12 cellular contexts compared by ENCODE assay signal in genomic region chr11:73415854-73416615, GRCh38. TPM values are rescaled to one million over a fixed set of nuclear protein-coding genes. Genes with fewer than 3 reads are reported as not detected.
DNase-seq lines count a peak whose midpoint lies in the region; ATAC-seq and TF ChIP-seq lines count a peak whose summit lies in the region.
"Had no signal": no experiment of that assay in that cellular context is flagged by ENCODE, and none has a peak within 500 bp of the region (broad histone marks: within the 10 kb centered on the region; RNA-seq: fewer than 3 reads in every experiment).

No MANE protein-coding gene starts in this region.

- H2AFZ ChIP-seq in neuronal stem cell (ENCODE audit: low read length): no peak overlapping the region

- H3K9ac ChIP-seq in neuronal stem cell (ENCODE audit: low read depth, low read length, poor library complexity): no peak overlapping the region

- no peak overlapping the region for H4K8ac ChIP-seq in neuronal stem cell (ENCODE audit: low read depth, low read length)

- no peak overlapping the region for H3K14ac ChIP-seq in neuronal stem cell (ENCODE audit: low read length)

- H2BK12ac ChIP-seq in neuronal stem cell (ENCODE audit: low read length): no peak overlapping the region

- H3K4me2 ChIP-seq in neuronal stem cell (ENCODE audit: insufficient read depth, low read length, poor library complexity, severe bottlenecking): no peak overlapping the region

- H2BK5ac ChIP-seq in neuronal stem cell (ENCODE audit: low read length): no peak overlapping the region

- intact Hi-C loops in heart left ventricle (cut with DNase I): loop anchor here in 1 of 10 donors (5.0 kb wide), 1 partner anchor 181 kb away; the partner anchor contains the start of gene FAM168A
- intact Hi-C loops in left ventricle myocardium superior (cut with micrococcal nuclease): no loop called here

- TF ChIP-seq EP300 in suprapubic skin (IDR thresholded peaks at IDR 0.05): no peak

- TF ChIP-seq CTCF in heart left ventricle (IDR thresholded peaks at IDR 0.05) (no peak), WERI-Rb-1 (IDR thresholded peaks at IDR 0.05; ENCODE audit: low read depth, low read length) (no peak), suprapubic skin (IDR thresholded peaks at IDR 0.05) (no peak)

- no peaks in the 10 kb centered on the region for H3K9me3 ChIP-seq in heart left ventricle
- H3K9me3 ChIP-seq in WERI-Rb-1 (ENCODE audit: severe bottlenecking): no peaks in the 10 kb centered on the region
- no peaks in the 10 kb centered on the region for H3K9me3 ChIP-seq in suprapubic skin
- no peaks in the 10 kb centered on the region for H3K9me3 ChIP-seq in neuronal stem cell (replicated peaks in 1 of 2; ENCODE audit: control insufficient read depth in 2 of 2, insufficient read depth in 1 of 2, low read depth in 1 of 2, low read length in 2 of 2)
- H3K9me3 ChIP-seq: upper lobe of right lung had no signal

- H3K4me1 ChIP-seq in heart left ventricle (peaks cover 0 to 48% (median 10%) of the 10 kb centered on the region in 12 donors), suprapubic skin (peaks cover 30% of the 10 kb centered on the region), neuronal stem cell (ENCODE audit: control insufficient read depth in 2 of 2, insufficient read depth in 1 of 2, low read depth in 1 of 2, low read length in 2 of 2) (peaks cover 10 to 11% of the 10 kb centered on the region in 2 donors)

- H3K18ac ChIP-seq in neuronal stem cell (ENCODE audit: low read length): no peak overlapping the region

- H4K91ac ChIP-seq in neuronal stem cell (ENCODE audit: low read depth, low read length, poor library complexity): no peak overlapping the region

- no peak overlapping the region for H3K4ac ChIP-seq in neuronal stem cell (ENCODE audit: low read length)

- H3K27me3 ChIP-seq in heart left ventricle: no peaks in the 10 kb centered on the region
- no peaks in the 10 kb centered on the region for H3K27me3 ChIP-seq in WERI-Rb-1 (ENCODE audit: insufficient read depth, low read depth, severe bottlenecking)
- no peaks in the 10 kb centered on the region for H3K27me3 ChIP-seq in suprapubic skin
- no peaks in the 10 kb centered on the region for H3K27me3 ChIP-seq in neuronal stem cell (ENCODE audit: control insufficient read depth in 3 of 3, insufficient read depth in 3 of 3, low read depth in 1 of 3, low read length in 3 of 3)
- H3K27me3 ChIP-seq: upper lobe of right lung had no signal

- whole genome bisulfite sequencing in heart left ventricle, 4 donors: 90 to 92% (median 92%) methylated on average over 4 of the region's 4 CpGs
- WGBS in suprapubic skin: 75% methylated on average over 4 of the region's 4 CpGs
- no CpG with 5 or more reads among the region's 4 CpGs for WGBS in neuronal stem cell (ENCODE audit: extremely low coverage in 2 of 2, insufficient read length in 2 of 2, insufficient replicate concordance in 1 of 2), 2 donors

- no peaks in the 10 kb centered on the region for H3K79me1 ChIP-seq in neuronal stem cell (ENCODE audit: low read depth, low read length)

- TF ChIP-seq POLR2A in heart left ventricle (IDR thresholded peaks at IDR 0.05) (no peak), suprapubic skin (IDR thresholded peaks at IDR 0.05) (no peak)

- no peak for DNase-seq in heart left ventricle
- no peak for DNase-seq in left ventricle myocardium superior
- peak; percentile 44 for DNase-seq in WERI-Rb-1
- peak; percentile 56 for DNase-seq in iris pigment epithelial cell (ENCODE audit: low read depth)
- no peak for DNase-seq in suprapubic skin (ENCODE audit: low spot score in 2 of 2)
- no peak for DNase-seq in neuronal stem cell (ENCODE audit: low spot score)
- DNase-seq in T-helper 1 cell: no peak
- no peak for DNase-seq in NCI-H1092 (lab: John Stamatoyannopoulos, UW)
- DNase-seq: ACHN; activated CD4-positive, CD25-positive, alpha-beta regulatory T cell; NCI-H1417 treated with DMSO at 0.1 percent for 48 hours; upper lobe of right lung had no signal

- H3K4me3 ChIP-seq in heart left ventricle (no peak overlapping the region), WERI-Rb-1 (ENCODE audit: low read depth, low read length) (no peak overlapping the region), suprapubic skin (no peak overlapping the region), neuronal stem cell (ENCODE audit: low read length in 2 of 2) (no peak overlapping the region)
- H3K4me3 ChIP-seq: upper lobe of right lung had no signal

- ATAC-seq in heart left ventricle (no peak), left ventricle myocardium superior (no peak)

- no peak overlapping the region for H2BK15ac ChIP-seq in neuronal stem cell (ENCODE audit: low read length)

- H3K23ac ChIP-seq in neuronal stem cell (ENCODE audit: low read depth, low read length, poor library complexity): no peak overlapping the region

- no peak overlapping the region for H2BK120ac ChIP-seq in neuronal stem cell (ENCODE audit: low read depth, low read length)

- peak overlapping the region in 7 of 12 donors; percentile 12 to 81 (median 52) for H3K27ac ChIP-seq in heart left ventricle
- peak overlapping the region; percentile 75 for H3K27ac ChIP-seq in WERI-Rb-1
- peak overlapping the region; percentile 68 for H3K27ac ChIP-seq in suprapubic skin
- no peak overlapping the region for H3K27ac ChIP-seq in neuronal stem cell (replicated peaks; ENCODE audit: low read length)
- H3K27ac ChIP-seq: upper lobe of right lung had no signal

- H2AK5ac ChIP-seq in neuronal stem cell (ENCODE audit: low read depth, low read length): no peak overlapping the region

- H3K36me3 ChIP-seq in heart left ventricle: peaks cover 0 to 32% (median 11%) of the 10 kb centered on the region in 9 donors
- H3K36me3 ChIP-seq in WERI-Rb-1: peaks cover 42% of the 10 kb centered on the region
- peaks cover 8% of the 10 kb centered on the region for H3K36me3 ChIP-seq in suprapubic skin
- peaks cover 5 to 32% of the 10 kb centered on the region in 2 donors for H3K36me3 ChIP-seq in neuronal stem cell (replicated peaks in 1 of 2; ENCODE audit: control insufficient read depth in 2 of 2, insufficient read depth in 2 of 2, low read length in 2 of 2)

RNA-seq across cellular contexts. Expression of gene RELT, which starts 39.8 kb away (rescaled TPM):
- total RNA-seq in heart left ventricle (10 to 100 TPM in 1 of 9 donors, 1 to 10 TPM in 8; 1.0 to 13.9 (median 2.6) TPM), left ventricle myocardium superior (1.8 TPM), suprapubic skin (10 to 100 TPM in 1 of 4 donors, 1 to 10 TPM in 3; 1.9 to 11.2 (median 4.2) TPM)
- polyA plus RNA-seq in heart left ventricle: 1 to 10 TPM; 1.3 to 7.5 TPM
- 6.6 TPM for polyA plus RNA-seq in neuronal stem cell (2013, experiment 1 of 2)
- 6.9 TPM for polyA plus RNA-seq in neuronal stem cell (2013, experiment 2 of 2)

Comparison
In these comparisons a context has a peak if more than half of its experiments do, and no peak if none do; other contexts are left out.
1. DNase-seq: peak in WERI-Rb-1 (single experiment) and iris pigment epithelial cell (single experiment); none in heart left ventricle (0 of 5), left ventricle myocardium superior (single experiment), suprapubic skin (0 of 2), neuronal stem cell (single experiment), T-helper 1 cell (0 of 5) and NCI-H1092 (single experiment).